ENCODE assay signal across 1 cellular context in the genomic region with DNA sequence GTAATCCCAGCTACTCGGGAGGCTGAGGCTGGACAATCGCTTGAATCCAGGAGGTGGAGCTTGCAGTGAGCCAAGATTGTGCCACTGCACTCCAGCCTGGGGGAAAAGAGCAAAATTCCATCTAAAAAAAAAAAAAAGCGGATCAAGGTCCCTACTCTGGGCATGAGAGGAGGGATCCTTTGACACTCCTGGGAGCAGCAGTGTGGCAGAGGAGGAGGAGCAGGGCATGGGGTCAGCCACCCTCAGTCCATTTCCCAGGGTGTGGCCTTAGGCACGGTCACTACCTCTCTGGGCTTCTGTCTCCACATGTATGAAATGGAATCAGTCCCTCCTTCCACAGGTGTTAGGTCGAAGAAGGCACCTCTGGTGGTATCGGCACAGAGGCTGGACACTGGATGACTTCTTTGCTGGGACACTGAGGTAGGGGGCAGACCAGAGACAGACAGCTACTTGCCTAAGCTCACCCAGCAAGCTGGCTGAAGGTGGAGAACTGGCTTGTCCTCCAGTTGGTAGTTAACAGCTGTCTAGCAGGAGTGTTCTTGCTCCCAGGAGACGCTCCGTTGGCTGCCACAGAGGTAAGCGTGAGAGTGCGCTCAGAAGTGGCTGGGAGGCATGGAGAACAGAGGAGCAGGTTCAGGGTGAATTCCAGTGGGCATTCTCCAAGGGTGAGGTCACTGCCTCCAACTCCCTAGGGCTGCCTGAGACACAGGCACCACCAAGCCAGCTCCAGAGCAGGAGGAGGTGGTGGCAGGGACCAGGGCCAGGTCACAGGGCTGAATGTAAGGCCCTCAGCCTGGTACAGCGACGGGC.
TF ChIP-seq lines count a peak whose summit lies in the region.

No MANE protein-coding gene starts in this region.

TF ChIP-seq in SK-N-SH, 30 proteins besides CTCF, POLR2A, EP300 and RAD21 (continued from another document):
- TF ChIP-seq, protein P1, sequence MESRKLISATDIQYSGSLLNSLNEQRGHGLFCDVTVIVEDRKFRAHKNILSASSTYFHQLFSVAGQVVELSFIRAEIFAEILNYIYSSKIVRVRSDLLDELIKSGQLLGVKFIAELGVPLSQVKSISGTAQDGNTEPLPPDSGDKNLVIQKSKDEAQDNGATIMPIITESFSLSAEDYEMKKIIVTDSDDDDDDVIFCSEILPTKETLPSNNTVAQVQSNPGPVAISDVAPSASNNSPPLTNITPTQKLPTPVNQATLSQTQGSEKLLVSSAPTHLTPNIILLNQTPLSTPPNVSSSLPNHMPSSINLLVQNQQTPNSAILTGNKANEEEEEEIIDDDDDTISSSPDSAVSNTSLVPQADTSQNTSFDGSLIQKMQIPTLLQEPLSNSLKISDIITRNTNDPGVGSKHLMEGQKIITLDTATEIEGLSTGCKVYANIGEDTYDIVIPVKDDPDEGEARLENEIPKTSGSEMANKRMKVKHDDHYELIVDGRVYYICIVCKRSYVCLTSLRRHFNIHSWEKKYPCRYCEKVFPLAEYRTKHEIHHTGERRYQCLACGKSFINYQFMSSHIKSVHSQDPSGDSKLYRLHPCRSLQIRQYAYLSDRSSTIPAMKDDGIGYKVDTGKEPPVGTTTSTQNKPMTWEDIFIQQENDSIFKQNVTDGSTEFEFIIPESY (IDR thresholded peaks at IDR 0.05; ENCODE audit: borderline replicate concordance, low read depth): no peak
- TF ChIP-seq, protein P2, sequence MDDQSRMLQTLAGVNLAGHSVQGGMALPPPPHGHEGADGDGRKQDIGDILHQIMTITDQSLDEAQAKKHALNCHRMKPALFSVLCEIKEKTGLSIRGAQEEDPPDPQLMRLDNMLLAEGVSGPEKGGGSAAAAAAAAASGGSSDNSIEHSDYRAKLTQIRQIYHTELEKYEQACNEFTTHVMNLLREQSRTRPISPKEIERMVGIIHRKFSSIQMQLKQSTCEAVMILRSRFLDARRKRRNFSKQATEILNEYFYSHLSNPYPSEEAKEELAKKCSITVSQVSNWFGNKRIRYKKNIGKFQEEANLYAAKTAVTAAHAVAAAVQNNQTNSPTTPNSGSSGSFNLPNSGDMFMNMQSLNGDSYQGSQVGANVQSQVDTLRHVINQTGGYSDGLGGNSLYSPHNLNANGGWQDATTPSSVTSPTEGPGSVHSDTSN (IDR thresholded peaks at IDR 0.05): no peak
- TF ChIP-seq EZH2phosphoT487 (IDR thresholded peaks at IDR 0.05; ENCODE audit: borderline replicate concordance, low read depth) (no peak), JUND (IDR thresholded peaks at IDR 0.05) (peak; percentile 78; the same call in 1 of the 2 replicates), FOSL2 (IDR thresholded peaks at IDR 0.05; ENCODE audit: borderline replicate concordance, low read depth) (peak; percentile 74; the same call in 1 of the 2 replicates)
